Comparison of ENCODE assay signal across 19 cellular contexts in the genomic region with DNA sequence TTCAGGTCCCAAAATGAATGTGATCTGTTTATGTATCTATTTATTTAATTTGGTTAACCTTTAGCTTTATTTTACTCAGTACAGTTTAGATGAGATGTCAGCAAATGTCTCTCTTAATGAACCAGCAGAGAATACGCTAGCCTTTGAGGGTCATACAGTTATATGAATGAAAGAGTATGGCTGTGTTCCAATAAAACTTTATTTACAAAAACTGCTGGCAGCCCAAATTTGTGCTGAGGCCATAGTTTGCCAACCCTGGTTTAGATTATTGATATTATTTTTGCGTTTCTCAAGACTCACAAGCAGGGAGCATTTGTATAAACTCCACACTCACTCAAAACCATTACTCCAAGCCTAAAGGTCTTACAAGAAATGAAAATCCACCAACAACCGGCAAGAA.
A peak's percentile ranks its signal among the peaks of the same experiment; 100 is the strongest.
DNase-seq lines count a peak whose midpoint lies in the region; ATAC-seq, FAIRE-seq and TF ChIP-seq lines count a peak whose summit lies in the region.
"Had no signal": no experiment of that assay in that cellular context is flagged by ENCODE, and none has a peak within 500 bp of the region (broad histone marks: within the 10 kb centered on the region; RNA-seq: fewer than 3 reads in every experiment).

No MANE protein-coding gene starts in this region.

- no TSS peak for BruUV-seq in K562 (replicated peaks; lab: Mats Ljungman, UMichigan)

- H3K4me1 ChIP-seq in cardiac muscle cell (ENCODE audit: low read depth) (peaks cover 54% of the 10 kb centered on the region), right cardiac atrium (ENCODE audit: control insufficient read depth, insufficient read depth, low read length) (peaks cover 7% of the 10 kb centered on the region), K562 (replicated peaks in 1 of 2; ENCODE audit: control insufficient read depth in 2 of 2, insufficient read depth in 2 of 2, low read length in 2 of 2) (no peaks in the 10 kb centered on the region)
- H3K4me1 ChIP-seq: Caco-2 had no signal

- H3K27me3 ChIP-seq in cardiac muscle cell = no peaks in the 10 kb centered on the region
- no peaks in the 10 kb centered on the region for H3K27me3 ChIP-seq in right cardiac atrium (ENCODE audit: control insufficient read depth, insufficient read depth)
- H3K27me3 ChIP-seq in K562 (ENCODE audit: control insufficient read depth in 2 of 2, insufficient read depth in 2 of 2, low read length in 2 of 2) = no peaks in the 10 kb centered on the region
- H3K27me3 ChIP-seq: BLaER1 treated with 17β-estradiol and CSF1 and Interleukin-3, amounts not matched to agents 10 nM and 100 nM had no signal

- no peak for TF ChIP-seq CTCF in cardiac muscle cell (IDR thresholded peaks at IDR 0.05; ENCODE audit: low read depth, low read length)
- no peak for TF ChIP-seq CTCF in K562 (IDR thresholded peaks at IDR 0.05 in 2 of 3, conservative IDR thresholded peaks at IDR 0.05 in 1 of 3; ENCODE audit: insufficient read depth in 2 of 3, low read depth in 1 of 3, low read length in 3 of 3)

- no peak for TF ChIP-seq RAD21 in K562 (CRISPR knock-in tag; conservative IDR thresholded peaks at IDR 0.05 in 1 of 2, IDR thresholded peaks at IDR 0.05 in 1 of 2)

- H3K4me3 ChIP-seq in cardiac muscle cell = no peak overlapping the region
- no peak overlapping the region for H3K4me3 ChIP-seq in right cardiac atrium (ENCODE audit: low read length)
- no peak overlapping the region for H3K4me3 ChIP-seq in K562
- H3K4me3 ChIP-seq: A549; BLaER1 treated with 17β-estradiol and CSF1 and Interleukin-3, amounts not matched to agents 10 nM and 100 nM had no signal

- peak overlapping the region; percentile 87 for H3K27ac ChIP-seq in cardiac muscle cell
- no peak overlapping the region for H3K27ac ChIP-seq in right cardiac atrium (ENCODE audit: low read length)
- no peak overlapping the region for H3K27ac ChIP-seq in K562 (ENCODE audit: extremely low read depth, low read depth, low read length)
- H3K27ac ChIP-seq: 22Rv1; BLaER1 treated with 17β-estradiol and CSF1 and Interleukin-3, amounts not matched to agents 10 nM and 100 nM; C4-2B had no signal

- no peaks in the 10 kb centered on the region for H3K79me2 ChIP-seq in K562 (ENCODE audit: control insufficient read depth, insufficient read depth, low read length)

- H3K9me3 ChIP-seq in cardiac muscle cell (ENCODE audit: low read depth) (no peaks in the 10 kb centered on the region), right cardiac atrium (ENCODE audit: control insufficient read depth, low read length) (no peaks in the 10 kb centered on the region), K562 (replicated peaks; ENCODE audit: control insufficient read depth, insufficient read depth, low read depth, low read length) (no peaks in the 10 kb centered on the region)
- H3K9me3 ChIP-seq: Caco-2 had no signal

- H3K36me3 ChIP-seq in cardiac muscle cell (no peaks in the 10 kb centered on the region), K562 (ENCODE audit: control insufficient read depth, insufficient read depth, low read length) (no peaks in the 10 kb centered on the region)
- H3K36me3 ChIP-seq: BLaER1 treated with 17β-estradiol and CSF1 and Interleukin-3, amounts not matched to agents 10 nM and 100 nM had no signal

- no peak for TF ChIP-seq POLR2A in K562 (conservative IDR thresholded peaks at IDR 0.05)

- FAIRE-seq in K562 (lab: Jason Lieb, UNC) = no peak
- FAIRE-seq: A549, D721Med, G401.6, GM12892, GM18507 had no signal

- H3K4me2 ChIP-seq in K562 (ENCODE audit: insufficient read depth, low read length) = no peak overlapping the region

- intact Hi-C loops in right cardiac atrium (cut with DNase I) (no loop called here), K562 (cut with micrococcal nuclease) (no loop called here)

- CTCF ChIA-PET in K562 (lab: Yijun Ruan, JAX; ENCODE audit: low intra/inter-chr PET ratio) = no interaction called here

- no peak for TF ChIP-seq EP300 in K562 (IDR thresholded peaks at IDR 0.05; ENCODE audit: low read length)

- no peaks in the 10 kb centered on the region for H3K9me1 ChIP-seq in K562 (ENCODE audit: control insufficient read depth, insufficient read depth, low read length)

- no peak for DNase-seq in cardiac muscle cell (ENCODE audit: low read depth in 1 of 2, low spot score in 1 of 2)
- no peak for DNase-seq in right cardiac atrium
- no peak for DNase-seq in K562 (ENCODE audit: extremely low read depth in 1 of 4, low spot score in 3 of 4)
- no peak for DNase-seq in SW480 (ENCODE audit: low spot score)
- no peak for DNase-seq in NCI-H82 (lab: John Stamatoyannopoulos, UW)
- DNase-seq: AML-193; Caco-2; Calu3; CD4-positive, alpha-beta T cell; CD8-positive, alpha-beta T cell; GF-D8 had no signal

- WGBS in right cardiac atrium = 97% methylated on average over 3 of the region's 3 CpGs
- WGBS in K562 (ENCODE audit: insufficient coverage, low coverage, missing lambda C conversion rate) = 0% methylated on average over 3 of the region's 3 CpGs

- in situ Hi-C loops in K562 (cut with MboI) = no loop called here

- ATAC-seq in right cardiac atrium (no peak), K562 (no peak)
- ATAC-seq: CD8-positive, alpha-beta T cell had no signal

- POLR2A ChIA-PET in K562 (lab: Yijun Ruan, JAX) = no interaction called here

- H2AFZ ChIP-seq in K562 (ENCODE audit: low read depth, low read length) = no peak overlapping the region

- no peaks in the 10 kb centered on the region for H4K20me1 ChIP-seq in K562 (replicated peaks; ENCODE audit: control insufficient read depth, insufficient read depth, low read length)
- H4K20me1 ChIP-seq: BLaER1 treated with 17β-estradiol and CSF1 and Interleukin-3, amounts not matched to agents 10 nM and 100 nM had no signal

- H3K9ac ChIP-seq in K562 (ENCODE audit: insufficient read depth in 1 of 2, low read depth in 2 of 2, low read length in 2 of 2) = no peak overlapping the region
- H3K9ac ChIP-seq: BLaER1 treated with 17β-estradiol and CSF1 and Interleukin-3, amounts not matched to agents 10 nM and 100 nM had no signal

TF ChIP-seq in K562, 482 proteins besides CTCF, POLR2A, EP300 and RAD21:
- TF ChIP-seq, protein P1, sequence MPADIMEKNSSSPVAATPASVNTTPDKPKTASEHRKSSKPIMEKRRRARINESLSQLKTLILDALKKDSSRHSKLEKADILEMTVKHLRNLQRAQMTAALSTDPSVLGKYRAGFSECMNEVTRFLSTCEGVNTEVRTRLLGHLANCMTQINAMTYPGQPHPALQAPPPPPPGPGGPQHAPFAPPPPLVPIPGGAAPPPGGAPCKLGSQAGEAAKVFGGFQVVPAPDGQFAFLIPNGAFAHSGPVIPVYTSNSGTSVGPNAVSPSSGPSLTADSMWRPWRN (IDR thresholded peaks at IDR 0.05; ENCODE audit: low read depth) = no peak
- TF ChIP-seq, protein P2, sequence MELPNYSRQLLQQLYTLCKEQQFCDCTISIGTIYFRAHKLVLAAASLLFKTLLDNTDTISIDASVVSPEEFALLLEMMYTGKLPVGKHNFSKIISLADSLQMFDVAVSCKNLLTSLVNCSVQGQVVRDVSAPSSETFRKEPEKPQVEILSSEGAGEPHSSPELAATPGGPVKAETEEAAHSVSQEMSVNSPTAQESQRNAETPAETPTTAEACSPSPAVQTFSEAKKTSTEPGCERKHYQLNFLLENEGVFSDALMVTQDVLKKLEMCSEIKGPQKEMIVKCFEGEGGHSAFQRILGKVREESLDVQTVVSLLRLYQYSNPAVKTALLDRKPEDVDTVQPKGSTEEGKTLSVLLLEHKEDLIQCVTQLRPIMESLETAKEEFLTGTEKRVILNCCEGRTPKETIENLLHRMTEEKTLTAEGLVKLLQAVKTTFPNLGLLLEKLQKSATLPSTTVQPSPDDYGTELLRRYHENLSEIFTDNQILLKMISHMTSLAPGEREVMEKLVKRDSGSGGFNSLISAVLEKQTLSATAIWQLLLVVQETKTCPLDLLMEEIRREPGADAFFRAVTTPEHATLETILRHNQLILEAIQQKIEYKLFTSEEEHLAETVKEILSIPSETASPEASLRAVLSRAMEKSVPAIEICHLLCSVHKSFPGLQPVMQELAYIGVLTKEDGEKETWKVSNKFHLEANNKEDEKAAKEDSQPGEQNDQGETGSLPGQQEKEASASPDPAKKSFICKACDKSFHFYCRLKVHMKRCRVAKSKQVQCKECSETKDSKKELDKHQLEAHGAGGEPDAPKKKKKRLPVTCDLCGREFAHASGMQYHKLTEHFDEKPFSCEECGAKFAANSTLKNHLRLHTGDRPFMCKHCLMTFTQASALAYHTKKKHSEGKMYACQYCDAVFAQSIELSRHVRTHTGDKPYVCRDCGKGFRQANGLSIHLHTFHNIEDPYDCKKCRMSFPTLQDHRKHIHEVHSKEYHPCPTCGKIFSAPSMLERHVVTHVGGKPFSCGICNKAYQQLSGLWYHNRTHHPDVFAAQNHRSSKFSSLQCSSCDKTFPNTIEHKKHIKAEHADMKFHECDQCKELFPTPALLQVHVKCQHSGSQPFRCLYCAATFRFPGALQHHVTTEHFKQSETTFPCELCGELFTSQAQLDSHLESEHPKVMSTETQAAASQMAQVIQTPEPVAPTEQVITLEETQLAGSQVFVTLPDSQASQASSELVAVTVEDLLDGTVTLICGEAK (IDR thresholded peaks at IDR 0.05) = peak; percentile 76
- TF ChIP-seq, protein P2 (CRISPR knock-in tag; IDR thresholded peaks at IDR 0.05) = no peak
TF ChIP-seq in K562: peak in this region for 1.
